Comparison of ENCODE assay signal across 2 cellular contexts in the genomic region with DNA sequence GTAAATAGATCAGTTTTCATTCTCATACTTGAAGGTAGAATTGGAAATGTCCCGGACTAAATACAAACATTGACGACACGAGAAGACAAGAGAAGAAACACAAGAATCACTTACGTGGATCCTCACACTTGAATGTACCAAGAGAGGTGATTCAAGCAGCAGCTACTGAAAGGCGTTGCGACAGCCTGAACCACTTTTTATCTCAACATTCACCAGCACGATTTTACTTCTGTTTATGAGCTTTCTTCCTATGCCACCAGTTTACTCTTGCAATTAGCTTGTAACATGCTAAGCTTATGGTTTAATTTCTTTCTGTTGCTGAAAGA.
TF ChIP-seq lines count a peak whose summit lies in the region.

No MANE protein-coding gene starts in this region.

TF ChIP-seq in H1, 55 proteins besides CTCF, POLR2A, EP300 and RAD21:
- TF ChIP-seq POLR2AphosphoS5 (IDR thresholded peaks at IDR 0.05; ENCODE audit: low read depth, low read length) (no peak), SUZ12 (IDR thresholded peaks at IDR 0.05; ENCODE audit: low read length) (peak; percentile 78), SAP30 (IDR thresholded peaks at IDR 0.05; ENCODE audit: insufficient read depth, insufficient replicate concordance, low read length) (no peak), CBX5 (IDR thresholded peaks at IDR 0.05; ENCODE audit: low read depth, low read length) (no peak), HDAC6 (IDR thresholded peaks at IDR 0.05; ENCODE audit: low read depth, low read length) (no peak), CTBP2 (IDR thresholded peaks at IDR 0.05; ENCODE audit: borderline replicate concordance, insufficient read depth, insufficient read length, low read length) (no peak), EZH2 (IDR thresholded peaks at IDR 0.05; ENCODE audit: low read depth, low read length, severe bottlenecking) (peak; percentile 62), SP1 (IDR thresholded peaks at IDR 0.05; ENCODE audit: low read depth, low read length) (peak; percentile 15; the same call in 1 of the 2 replicates), PHF8 (conservative IDR thresholded peaks at IDR 0.05; ENCODE audit: low read depth, low read length) (no peak), NANOG (IDR thresholded peaks at IDR 0.05; ENCODE audit: insufficient read depth, low read depth, low read length, poor library complexity, severe bottlenecking) (no peak), SP2 (IDR thresholded peaks at IDR 0.05; ENCODE audit: low read length) (no peak)

TF ChIP-seq in neural cell, 6 proteins besides CTCF, POLR2A, EP300 and RAD21:
- no peak for TF ChIP-seq MXI1 (conservative IDR thresholded peaks at IDR 0.05; ENCODE audit: poor library complexity, severe bottlenecking)
- TF ChIP-seq POLR2AphosphoS5 (IDR thresholded peaks at IDR 0.05): peak; percentile 14
